ENCODE assay signal across 21 cellular contexts in genomic region chr7:582931-583330, GRCh38.
DNase-seq lines count a peak whose midpoint lies in the region; ATAC-seq lines count a peak whose summit lies in the region.
"Had no signal": no experiment of that assay in that cellular context is flagged by ENCODE, and none has a peak within 500 bp of the region (broad histone marks: within the 10 kb centered on the region; RNA-seq: fewer than 3 reads in every experiment).

No MANE protein-coding gene starts in this region.

- H2BK12ac ChIP-seq in neuronal stem cell (ENCODE audit: low read length), result no peak overlapping the region

- H2BK5ac ChIP-seq in neuronal stem cell (ENCODE audit: low read length), result no peak overlapping the region

- peaks cover 13% of the 10 kb centered on the region for H3K9me3 Mint-ChIP-seq in activated naive CD4-positive, alpha-beta T cell treated with anti-CD3 and anti-CD28 coated beads for 36 hours
- no peaks in the 10 kb centered on the region for H3K9me3 Mint-ChIP-seq in activated naive CD4-positive, alpha-beta T cell treated with anti-CD3 and anti-CD28 coated beads, Interleukin-2, amount 50 U/mL, for 24 hours

- H3K18ac ChIP-seq in neuronal stem cell (ENCODE audit: low read length), result no peak overlapping the region

- H3K27me3 ChIP-seq in neuronal stem cell (ENCODE audit: control insufficient read depth in 3 of 3, insufficient read depth in 3 of 3, low read depth in 1 of 3, low read length in 3 of 3), result no peaks in the 10 kb centered on the region
- H3K27me3 ChIP-seq: left lung, pancreas, right atrium auricular region, suprapubic skin, uterus had no signal

- peak overlapping the region; percentile 95 for H3K27ac Mint-ChIP-seq in activated naive CD4-positive, alpha-beta T cell treated with anti-CD3 and anti-CD28 coated beads for 36 hours
- H3K27ac Mint-ChIP-seq in activated naive CD4-positive, alpha-beta T cell treated with anti-CD3 and anti-CD28 coated beads, Interleukin-2, amount 50 U/mL, for 24 hours, result peak overlapping the region; percentile 98
- H3K27ac Mint-ChIP-seq: nephron had no signal

- no peak overlapping the region for H3K23ac ChIP-seq in neuronal stem cell (ENCODE audit: low read depth, low read length, poor library complexity)

- H2BK15ac ChIP-seq in neuronal stem cell (ENCODE audit: low read length), result no peak overlapping the region

- H3K4me3 Mint-ChIP-seq in activated naive CD4-positive, alpha-beta T cell treated with anti-CD3 and anti-CD28 coated beads for 36 hours, result peak overlapping the region; percentile 85
- peak overlapping the region; percentile 95 for H3K4me3 Mint-ChIP-seq in activated naive CD4-positive, alpha-beta T cell treated with anti-CD3 and anti-CD28 coated beads, Interleukin-2, amount 50 U/mL, for 24 hours
- H3K4me3 Mint-ChIP-seq: mesothelial cell of epicardium, nephron had no signal

- no peak for DNase-seq in activated naive CD4-positive, alpha-beta T cell treated with anti-CD3 and anti-CD28 coated beads for 36 hours
- no peak for DNase-seq in activated naive CD4-positive, alpha-beta T cell treated with anti-CD3 and anti-CD28 coated beads, Interleukin-2, amount 50 U/mL, for 16 hours
- no peak for DNase-seq in neuronal stem cell (ENCODE audit: low spot score)
- no peak for DNase-seq in COLO668 (lab: John Stamatoyannopoulos, UW; ENCODE audit: unreplicated experiment)
- DNase-seq in activated gamma-delta T cell (lab: John Stamatoyannopoulos, UW), result no peak
- DNase-seq: DMS53, erythroblast, foreskin fibroblast, HCEC 1CT, NCI-H526 treated with DMSO at 0.1 percent for 48 hours, uterus had no signal

- H3K36me3 ChIP-seq in KOPT-K1 (ENCODE audit: insufficient read depth, low read length), result peaks cover 66% of the 10 kb centered on the region
- peaks cover 0 to 6% of the 10 kb centered on the region in 2 donors for H3K36me3 ChIP-seq in neuronal stem cell (replicated peaks in 1 of 2; ENCODE audit: control insufficient read depth in 2 of 2, insufficient read depth in 2 of 2, low read length in 2 of 2)
- H3K36me3 ChIP-seq: pancreas, right atrium auricular region, suprapubic skin, uterus had no signal

- peak overlapping the region; percentile 23 for H2AK5ac ChIP-seq in neuronal stem cell (ENCODE audit: low read depth, low read length)

- intact Hi-C loops in activated naive CD4-positive, alpha-beta T cell treated with anti-CD3 and anti-CD28 coated beads for 36 hours (cut with micrococcal nuclease), result loop anchor here (5.0 kb wide), 1 partner anchor 221 kb away; no protein-coding TSS in a partner anchor

- H2BK120ac ChIP-seq in neuronal stem cell (ENCODE audit: low read depth, low read length), result no peak overlapping the region

- peaks cover 2 to 5% of the 10 kb centered on the region in 2 donors for H3K4me1 ChIP-seq in neuronal stem cell (ENCODE audit: control insufficient read depth in 2 of 2, insufficient read depth in 1 of 2, low read depth in 1 of 2, low read length in 2 of 2)
- H3K4me1 ChIP-seq: left lung, pancreas, suprapubic skin, uterus had no signal

- ATAC-seq in HG03442 (IDR thresholded peaks at IDR 0.05; ENCODE audit: unreplicated experiment), result no peak
- ATAC-seq: pancreas had no signal

- peaks cover 3% of the 10 kb centered on the region for H3K79me1 ChIP-seq in neuronal stem cell (ENCODE audit: low read depth, low read length)

- H4K91ac ChIP-seq in neuronal stem cell (ENCODE audit: low read depth, low read length, poor library complexity), result no peak overlapping the region

- no peak overlapping the region for H3K4ac ChIP-seq in neuronal stem cell (ENCODE audit: low read length)

- CTCF ChIA-PET in activated naive CD4-positive, alpha-beta T cell treated with anti-CD3 and anti-CD28 coated beads for 36 hours (lab: Charles Lee), result no interaction called here

- H3K14ac ChIP-seq in neuronal stem cell (ENCODE audit: low read length), result peak overlapping the region; percentile 12

- H3K27ac ChIP-seq in KOPT-K1 (ENCODE audit: low read depth, low read length, poor library complexity, severe bottlenecking) (peak overlapping the region; percentile 77), neuronal stem cell (replicated peaks; ENCODE audit: low read length) (no peak overlapping the region)
- H3K27ac ChIP-seq: left lung, pancreas, right atrium auricular region, suprapubic skin, uterus had no signal

- H3K4me1 Mint-ChIP-seq in activated naive CD4-positive, alpha-beta T cell treated with anti-CD3 and anti-CD28 coated beads for 36 hours (ENCODE audit: low read depth), result peaks cover 38% of the 10 kb centered on the region
- peaks cover 35% of the 10 kb centered on the region for H3K4me1 Mint-ChIP-seq in activated naive CD4-positive, alpha-beta T cell treated with anti-CD3 and anti-CD28 coated beads, Interleukin-2, amount 50 U/mL, for 24 hours

- H3K9ac ChIP-seq in neuronal stem cell (ENCODE audit: low read depth, low read length, poor library complexity), result no peak overlapping the region

- no CpG with 5 or more reads among the region's 23 CpGs for WGBS in neuronal stem cell (ENCODE audit: extremely low coverage in 2 of 2, insufficient read length in 2 of 2, insufficient replicate concordance in 1 of 2), 2 donors

- no peak overlapping the region for H3K4me2 ChIP-seq in neuronal stem cell (ENCODE audit: insufficient read depth, low read length, poor library complexity, severe bottlenecking)

- no peak overlapping the region for H2AFZ ChIP-seq in neuronal stem cell (ENCODE audit: low read length)

- peaks cover 33% of the 10 kb centered on the region for H3K36me3 Mint-ChIP-seq in activated naive CD4-positive, alpha-beta T cell treated with anti-CD3 and anti-CD28 coated beads for 36 hours (ENCODE audit: low read depth)
- H3K36me3 Mint-ChIP-seq in activated naive CD4-positive, alpha-beta T cell treated with anti-CD3 and anti-CD28 coated beads, Interleukin-2, amount 50 U/mL, for 24 hours, result peaks cover 19% of the 10 kb centered on the region
- H3K36me3 Mint-ChIP-seq: CD14-positive monocyte had no signal

- peak overlapping the region in 1 of 2 donors; percentile 69 for H3K4me3 ChIP-seq in neuronal stem cell (ENCODE audit: low read length in 2 of 2)
- H3K4me3 ChIP-seq: left lung, pancreas, right atrium auricular region, suprapubic skin, uterus had no signal

- H3K9me3 ChIP-seq in KOPT-K1 (ENCODE audit: insufficient read depth, low read length, poor library complexity, severe bottlenecking) (peaks cover 13% of the 10 kb centered on the region), neuronal stem cell (replicated peaks in 1 of 2; ENCODE audit: control insufficient read depth in 2 of 2, insufficient read depth in 1 of 2, low read depth in 1 of 2, low read length in 2 of 2) (peaks cover under 1 to 8% of the 10 kb centered on the region in 2 donors)
- H3K9me3 ChIP-seq: pancreas, right atrium auricular region, suprapubic skin, uterus had no signal

- H3K27me3 Mint-ChIP-seq in activated naive CD4-positive, alpha-beta T cell treated with anti-CD3 and anti-CD28 coated beads for 36 hours (ENCODE audit: low read depth), result no peaks in the 10 kb centered on the region
- H3K27me3 Mint-ChIP-seq in activated naive CD4-positive, alpha-beta T cell treated with anti-CD3 and anti-CD28 coated beads, Interleukin-2, amount 50 U/mL, for 24 hours, result no peaks in the 10 kb centered on the region

- no peak overlapping the region for H4K8ac ChIP-seq in neuronal stem cell (ENCODE audit: low read depth, low read length)
